ENCODE assay signal across 8 cellular contexts in genomic region chr13:108217307-108218043, GRCh38. TPM values are rescaled to one million over a fixed set of nuclear protein-coding genes. Genes with fewer than 3 reads are reported as not detected.
A peak's percentile ranks its signal among the peaks of the same experiment; 100 is the strongest.
DNase-seq lines count a peak whose midpoint lies in the region; ATAC-seq and TF ChIP-seq lines count a peak whose summit lies in the region.
"Not testable (repeated sequence)": the region's sequence is repeated elsewhere in the genome, so short reads cannot be mapped to it uniquely, and the experiment has no call there.

No MANE protein-coding gene starts in this region.

- not testable (repeated sequence) for TF ChIP-seq CTCF in CD8-positive, alpha-beta T cell (IDR thresholded peaks at IDR 0.05); adrenal gland (IDR thresholded peaks at IDR 0.05); epithelial cell of proximal tubule (conservative IDR thresholded peaks at IDR 0.05; ENCODE audit: low read depth, low read length); kidney epithelial cell (IDR thresholded peaks at IDR 0.05; ENCODE audit: insufficient read depth, low read length, poor library complexity, severe bottlenecking); osteoblast (IDR thresholded peaks at IDR 0.05; ENCODE audit: extremely low read depth, low read depth, low read length)

- H3K36me3 Mint-ChIP-seq in CD8-positive, alpha-beta T cell = peaks cover 14% of the 10 kb centered on the region

- H4K20me1 ChIP-seq in osteoblast (ENCODE audit: insufficient read depth, low read length) = not testable (repeated sequence)

- H3K27me3 ChIP-seq in CD8-positive, alpha-beta T cell (ENCODE audit: insufficient read depth, low read length); HUES64 (ENCODE audit: insufficient read depth, low read length); adrenal gland; kidney epithelial cell (ENCODE audit: control insufficient read depth, insufficient read depth, low read length); osteoblast (ENCODE audit: insufficient read depth, low read length); thymus (ENCODE audit: control insufficient read depth, insufficient read depth): not testable (repeated sequence)

- H3K27me3 Mint-ChIP-seq in CD8-positive, alpha-beta T cell (ENCODE audit: low read depth) = not testable (repeated sequence)

- not testable (repeated sequence) for ATAC-seq in CD8-positive, alpha-beta T cell
- ATAC-seq in SK-N-SH treated with all-trans-retinoic acid at 6 μM for 48 hours = peak; percentile 4

- peak overlapping the region; percentile 95 for H3K9ac ChIP-seq in HUES64 (ENCODE audit: low read depth, low read length)

- H3K4me3 Mint-ChIP-seq in CD8-positive, alpha-beta T cell = peak overlapping the region; percentile 96

- POLR2A ChIA-PET in CD8-positive, alpha-beta T cell (lab: Charles Lee) = interaction anchor here (0.7 to 1.6 kb wide), 4 partner anchors 11 to 1567 kb away, joined by 4 to 6 read pairs (median 5); partner anchors contain the start of gene TNFSF13B

- H3K27ac ChIP-seq in CD8-positive, alpha-beta T cell (ENCODE audit: low read depth, low read length) = peak overlapping the region; percentile 61
- H3K27ac ChIP-seq in HUES64 (ENCODE audit: low read depth, low read length) (peak overlapping the region; percentile 90), adrenal gland (peak overlapping the region; percentile 75 to 91 (median 78)), osteoblast (ENCODE audit: low read depth, low read length) (peak overlapping the region; percentile 96), thymus (ENCODE audit: low read depth) (peak overlapping the region; percentile 97)

- H3K4me1 Mint-ChIP-seq in CD8-positive, alpha-beta T cell (ENCODE audit: low read depth) = peaks cover 57% of the 10 kb centered on the region

- H3K4me1 ChIP-seq in CD8-positive, alpha-beta T cell (ENCODE audit: insufficient read depth, low read length) = peaks cover 41% of the 10 kb centered on the region
- peaks cover 13% of the 10 kb centered on the region for H3K4me1 ChIP-seq in HUES64 (ENCODE audit: insufficient read depth, low read length)
- H3K4me1 ChIP-seq in adrenal gland (replicated peaks in 1 of 2) = peaks cover 20 to 44% of the 10 kb centered on the region in 2 donors
- peaks cover 27% of the 10 kb centered on the region for H3K4me1 ChIP-seq in osteoblast (ENCODE audit: insufficient read depth, low read length)
- H3K4me1 ChIP-seq in thymus (ENCODE audit: control insufficient read depth, insufficient read depth, low read length) = peaks cover 11% of the 10 kb centered on the region

- DNase-seq in CD8-positive, alpha-beta T cell; epithelial cell of proximal tubule (ENCODE audit: low read depth); kidney epithelial cell (ENCODE audit: low read depth); osteoblast (ENCODE audit: insufficient read length, low spot score, missing footprints): not testable (repeated sequence)
- DNase-seq in adrenal gland = peak in 2 of 7 donors; percentile 10 to 21

- intact Hi-C loops in CD8-positive, alpha-beta T cell (cut with DNase I, micrococcal nuclease) = loop anchor here (1.0 to 10.0 kb wide), 6 partner anchors 10 to 1653 kb away; partner anchors contain the start of genes IRS2 (in 2 of the 2), ARGLU1 (in 1 of the 2) and TNFSF13B (in 1 of the 2)
- intact Hi-C loops in adrenal gland (cut with DNase I) = not testable (repeated sequence)

- H2AFZ ChIP-seq in osteoblast (ENCODE audit: low read length) = peak overlapping the region; percentile 99

- peaks cover 60% of the 10 kb centered on the region for H3K79me2 ChIP-seq in osteoblast (ENCODE audit: insufficient read depth, low read length)

- peak overlapping the region; percentile 88 for H3K4me2 ChIP-seq in osteoblast (ENCODE audit: insufficient read depth, low read length)

- H3K9me3 ChIP-seq in CD8-positive, alpha-beta T cell (ENCODE audit: low read length); HUES64 (ENCODE audit: insufficient read depth, low read depth, low read length); adrenal gland (replicated peaks in 1 of 3); osteoblast (ENCODE audit: low read depth, low read length); thymus (ENCODE audit: control insufficient read depth): not testable (repeated sequence)

- not testable (repeated sequence) for H3K36me3 ChIP-seq in CD8-positive, alpha-beta T cell (ENCODE audit: insufficient read depth, low read length); HUES64 (ENCODE audit: insufficient read depth, low read length); adrenal gland (replicated peaks in 1 of 2); kidney epithelial cell (ENCODE audit: control insufficient read depth, insufficient read depth, low read length); osteoblast (ENCODE audit: insufficient read depth, low read length); thymus (ENCODE audit: control insufficient read depth, insufficient read depth)

- H3K9me3 Mint-ChIP-seq in CD8-positive, alpha-beta T cell = not testable (repeated sequence)

- WGBS in HUES64 = 74% methylated on average over 25 of the region's 27 CpGs
- 67 to 70% (median 69%) methylated on average over 25 to 27 of the region's 27 CpGs for WGBS in adrenal gland, 4 donors
- WGBS in thymus = 74% methylated on average over 27 of the region's 27 CpGs

- peak overlapping the region; percentile 97 for H3K27ac Mint-ChIP-seq in CD8-positive, alpha-beta T cell

- TF ChIP-seq POLR2A in adrenal gland (IDR thresholded peaks at IDR 0.05) = not testable (repeated sequence)

- H3K4me3 ChIP-seq in CD8-positive, alpha-beta T cell (ENCODE audit: low read depth, low read length) = peak overlapping the region; percentile 86
- H3K4me3 ChIP-seq in HUES64 (ENCODE audit: low read length) (peak overlapping the region; percentile 98), adrenal gland (peak overlapping the region in 3 of 4 donors; percentile 85 to 90 (median 87)), epithelial cell of proximal tubule (ENCODE audit: low read depth, low read length) (peak overlapping the region; percentile 84), kidney epithelial cell (ENCODE audit: low read depth, low read length) (peak overlapping the region; percentile 94), osteoblast (ENCODE audit: insufficient read depth, low read length) (peak overlapping the region; percentile 94), thymus (ENCODE audit: low read length) (peak overlapping the region; percentile 100)

- CTCF ChIA-PET in CD8-positive, alpha-beta T cell (lab: Charles Lee) = not testable (repeated sequence)

RNA-seq across cellular contexts. Expression of gene ABHD13, which starts 0.7 kb away (rescaled TPM):
- 10 to 100 TPM; 15.6 to 15.7 TPM for total RNA-seq in CD8-positive, alpha-beta T cell
- polyA plus RNA-seq in HUES64 (2013, experiment 1 of 2) = 6.8 TPM
- 8.7 TPM for polyA plus RNA-seq in HUES64 (2013, experiment 2 of 2)
- total RNA-seq in adrenal gland = 10 to 100 TPM in 1 of 8 donors, 1 to 10 TPM in 7; 5.5 to 10.0 (median 8.3) TPM
- polyA plus RNA-seq in adrenal gland = 1 to 10 TPM; 2.6 to 9.9 (median 3.2) TPM
- 4.8 and 8.2 TPM in 2 replicates for total RNA-seq in epithelial cell of proximal tubule
- 8.5 and 9.9 TPM in 2 replicates for total RNA-seq in kidney epithelial cell
- total RNA-seq in osteoblast = 8.5 and 8.7 TPM in 2 replicates
- polyA plus RNA-seq in thymus = 9.6 TPM

RNA-seq across cellular contexts. Expression of gene LIG4, which starts 2.1 kb away (rescaled TPM):
- 1 to 10 TPM; 2.3 to 2.9 TPM for total RNA-seq in CD8-positive, alpha-beta T cell
- polyA plus RNA-seq in HUES64 (2013, experiment 1 of 2) = 4.2 TPM
- polyA plus RNA-seq in HUES64 (2013, experiment 2 of 2) = 4.4 TPM
- total RNA-seq in adrenal gland = 10 to 100 TPM in 6 of 8 donors, 1 to 10 TPM in 2; 5.9 to 16.7 (median 12.8) TPM
- 10 to 100 TPM in 2 of 3 donors, 1 to 10 TPM in 1; 9.8 to 20.1 (median 14.3) TPM for polyA plus RNA-seq in adrenal gland
- total RNA-seq in epithelial cell of proximal tubule = 7.2 and 8.9 TPM in 2 replicates
- 15.7 and 17.3 TPM in 2 replicates for total RNA-seq in kidney epithelial cell
- 8.0 and 10.1 TPM in 2 replicates for total RNA-seq in osteoblast
- 22.3 TPM for polyA plus RNA-seq in thymus

RNA-seq across cellular contexts. Expression of gene TNFSF13B, which starts 52.0 kb away (rescaled TPM):
- total RNA-seq in CD8-positive, alpha-beta T cell = 1 to 10 TPM in 1 of 2 experiments, under 1 TPM in 1; 0.98 to 1.3 TPM
- polyA plus RNA-seq in HUES64 (2013, experiment 1 of 2) = 0.15 TPM
- polyA plus RNA-seq in HUES64 (2013, experiment 2 of 2) = not detected
- total RNA-seq in adrenal gland = 10 to 100 TPM in 7 of 8 donors, 1 to 10 TPM in 1; 9.9 to 81.3 (median 20.4) TPM
- polyA plus RNA-seq in adrenal gland = 10 to 100 TPM in 1 of 3 donors, 1 to 10 TPM in 2; 6.8 to 16.1 (median 8.6) TPM
- 0.12 and 0.51 TPM in 2 replicates for total RNA-seq in epithelial cell of proximal tubule
- total RNA-seq in kidney epithelial cell = 0.62 and 0.71 TPM in 2 replicates
- 2.2 and 4.7 TPM in 2 replicates for total RNA-seq in osteoblast
- polyA plus RNA-seq in thymus = 7.4 TPM
